Comparison of ENCODE assay signal across 10 cellular contexts in the genomic region with DNA sequence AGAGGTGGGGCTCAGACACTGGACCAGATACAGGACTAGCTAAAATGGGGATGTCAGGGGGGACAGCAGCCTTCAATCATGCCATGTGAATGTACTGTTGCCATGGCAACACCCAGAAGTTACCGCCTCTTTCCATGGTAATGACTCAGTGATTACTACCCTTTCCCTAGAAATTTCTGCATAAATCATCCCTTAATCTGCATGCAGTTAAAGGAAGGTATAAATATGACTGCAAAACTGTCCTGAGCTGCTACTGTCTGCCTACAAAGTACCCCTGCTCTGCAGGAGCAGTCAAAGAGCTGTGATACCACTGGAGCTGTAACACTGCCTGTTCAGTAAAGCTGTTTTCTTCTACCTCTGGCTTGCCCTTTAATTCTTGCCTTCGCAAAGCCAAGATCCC.
DNase-seq lines count a peak whose midpoint lies in the region; ATAC-seq and TF ChIP-seq lines count a peak whose summit lies in the region.
"Had no signal": no experiment of that assay in that cellular context is flagged by ENCODE, and none has a peak within 500 bp of the region (broad histone marks: within the 10 kb centered on the region; RNA-seq: fewer than 3 reads in every experiment).

No MANE protein-coding gene starts in this region.

- H3K27ac ChIP-seq in GM23248 (no peak overlapping the region), IMR-90 (ENCODE audit: insufficient read depth, low read length) (no peak overlapping the region), mesendoderm (ENCODE audit: low read depth, low read length) (no peak overlapping the region), RWPE1 (no peak overlapping the region)

- H3F3A ChIP-seq in GM23248 (ENCODE audit: insufficient read depth): 0 out of 2 replicates have a peak, but pooled peaks cover 4% of the 10 kb centered on the region

- no TSS peak for BruUV-seq in IMR-90 (replicated peaks; lab: Mats Ljungman, UMichigan)

- H4K20me1 ChIP-seq in GM23248 (ENCODE audit: insufficient read depth) (no peaks in the 10 kb centered on the region), IMR-90 (ENCODE audit: insufficient read depth, low read length) (peaks cover 5% of the 10 kb centered on the region; the same call in 1 of the 2 replicates)

- CTCF ChIA-PET in IMR-90 (lab: Yijun Ruan, JAX): no interaction called here
- CTCF ChIA-PET in RWPE1 (lab: Yijun Ruan, JAX): interaction anchor here (0.6 kb wide), 1 partner anchor 292 kb away, joined by 3 read pairs; no protein-coding TSS in a partner anchor

- H3K9me2 ChIP-seq in GM23248 (ENCODE audit: insufficient read depth): no peaks in the 10 kb centered on the region

- H2AK5ac ChIP-seq in IMR-90 (ENCODE audit: low read depth, low read length): no peak overlapping the region
- H2AK5ac ChIP-seq in mesendoderm (ENCODE audit: low read length): no peak overlapping the region

- H3K56ac ChIP-seq in IMR-90 (ENCODE audit: extremely low read depth, insufficient read depth, low read length): no peak overlapping the region
- H3K56ac ChIP-seq in mesendoderm (ENCODE audit: low read length): no peak overlapping the region

- H3K27ac Mint-ChIP-seq in chondrocyte (ENCODE audit: unreplicated experiment): peak overlapping the region; percentile 32

- TF ChIP-seq POLR2A in IMR-90 (IDR thresholded peaks at IDR 0.05; ENCODE audit: low read depth, low read length): no peak

- in situ Hi-C loops in GM23248 (cut with MboI): no loop called here
- in situ Hi-C loops in IMR-90 (cut with MboI; ENCODE audit: low sequenced_read_pairs): no loop called here

- H3K18ac ChIP-seq in IMR-90 (ENCODE audit: low read depth, low read length) (no peak overlapping the region), mesendoderm (ENCODE audit: low read length) (no peak overlapping the region)

- H2BK120ac ChIP-seq in IMR-90 (ENCODE audit: low read depth, low read length) (no peak overlapping the region), mesendoderm (ENCODE audit: low read depth, low read length) (no peak overlapping the region)

- no peak overlapping the region for H3K14ac ChIP-seq in IMR-90 (replicated peaks; ENCODE audit: low read depth, low read length)

- TF ChIP-seq CTCF in IMR-90 (conservative IDR thresholded peaks at IDR 0.05; ENCODE audit: low read depth, low read length) (no peak), chondrocyte (IDR thresholded peaks at IDR 0.05) (no peak), RWPE1 (conservative IDR thresholded peaks at IDR 0.05; ENCODE audit: low read depth) (no peak)

- H3K36me3 ChIP-seq in GM23248 (ENCODE audit: low read depth) (peaks cover 43% of the 10 kb centered on the region), IMR-90 (ENCODE audit: control insufficient read depth, insufficient read depth, low read length) (peaks cover 20% of the 10 kb centered on the region), mesendoderm (ENCODE audit: control insufficient read depth, insufficient read depth, low read length) (no peaks in the 10 kb centered on the region)

- H3K4me2 ChIP-seq in GM23248 (ENCODE audit: unreplicated experiment): no peak overlapping the region
- no peak overlapping the region for H3K4me2 ChIP-seq in IMR-90 (ENCODE audit: low read depth, low read length)
- H3K4me2 ChIP-seq in mesendoderm (ENCODE audit: low read length): no peak overlapping the region

- no peak overlapping the region for H3K4me3 Mint-ChIP-seq in chondrocyte (ENCODE audit: unreplicated experiment)

- H3K79me2 ChIP-seq in GM23248 (ENCODE audit: insufficient read depth) (peaks cover 22% of the 10 kb centered on the region), mesendoderm (ENCODE audit: control insufficient read depth, insufficient read depth, low read length) (no peaks in the 10 kb centered on the region)

- WGBS in GM23248 (ENCODE audit: low coverage in 1 of 2, low lambda C conversion rate in 2 of 2, missing lambda C conversion rate in 2 of 2), 2 experiments: 53 to 55% methylated on average over 2 of the region's 2 CpGs
- no CpG with 5 or more reads among the region's 2 CpGs for WGBS in IMR-90 (ENCODE audit: extremely low coverage in 2 of 2, insufficient read length in 1 of 2), 2 experiments
- no CpG with 5 or more reads among the region's 2 CpGs for WGBS in mesendoderm (ENCODE audit: extremely low coverage, insufficient coverage, low lambda C conversion rate)

- POLR2A ChIA-PET in IMR-90 (lab: Charles Lee; ENCODE audit: unreplicated experiment): interaction anchor here (0.6 kb wide), 1 partner anchor 146 kb away, joined by 5 read pairs; no protein-coding TSS in a partner anchor
- POLR2A ChIA-PET in RWPE1 (lab: Yijun Ruan, JAX; ENCODE audit: low non-redundant PET): no interaction called here

- ATAC-seq in IMR-90 (ENCODE audit: low read depth): no peak
- ATAC-seq: right cardiac atrium had no signal

- intact Hi-C loops in IMR-90 (cut with micrococcal nuclease): no loop called here

- peaks cover 23% of the 10 kb centered on the region for H3K36me3 Mint-ChIP-seq in chondrocyte (ENCODE audit: low read depth)

- H3K4ac ChIP-seq in IMR-90 (ENCODE audit: low read depth, low read length) (no peak overlapping the region), mesendoderm (ENCODE audit: low read depth, low read length) (no peak overlapping the region)

- no peak overlapping the region for H2BK15ac ChIP-seq in IMR-90 (ENCODE audit: low read depth, low read length)
- no peak overlapping the region for H2BK15ac ChIP-seq in mesendoderm (replicated peaks; ENCODE audit: low read depth)

- H3K9ac ChIP-seq in GM23248 (no peak overlapping the region), IMR-90 (ENCODE audit: low read depth, low read length) (no peak overlapping the region), mesendoderm (ENCODE audit: low read length) (no peak overlapping the region)

- no peaks in the 10 kb centered on the region for H3K9me3 Mint-ChIP-seq in chondrocyte (ENCODE audit: low read depth)

- H3K4me1 Mint-ChIP-seq in chondrocyte (ENCODE audit: low read depth): peaks cover 4% of the 10 kb centered on the region

- H3K9me3 ChIP-seq in GM23248 (ENCODE audit: low read depth) (no peaks in the 10 kb centered on the region), IMR-90 (ENCODE audit: control insufficient read depth, insufficient read depth, low read length) (no peaks in the 10 kb centered on the region)

- TF ChIP-seq RAD21 in IMR-90 (IDR thresholded peaks at IDR 0.05; ENCODE audit: low read length): no peak

- H2BK5ac ChIP-seq in IMR-90 (ENCODE audit: low read depth, low read length, poor library complexity, severe bottlenecking) (no peak overlapping the region), mesendoderm (ENCODE audit: low read length) (no peak overlapping the region)

- no peak overlapping the region for H2AFZ ChIP-seq in GM23248
- H2AFZ ChIP-seq in IMR-90 (replicated peaks; ENCODE audit: low read length, poor library complexity): no peak overlapping the region

- no peak overlapping the region for H2AK9ac ChIP-seq in IMR-90 (replicated peaks; ENCODE audit: low read depth, low read length, poor library complexity)

- H3K23ac ChIP-seq in IMR-90 (ENCODE audit: low read depth, low read length): no peak overlapping the region
- no peak overlapping the region for H3K23ac ChIP-seq in mesendoderm (ENCODE audit: low read length)

- no peaks in the 10 kb centered on the region for H3K27me3 ChIP-seq in GM23248 (replicated peaks; ENCODE audit: insufficient read depth)
- no peaks in the 10 kb centered on the region for H3K27me3 ChIP-seq in IMR-90 (ENCODE audit: control insufficient read depth, insufficient read depth, low read length)
- no peaks in the 10 kb centered on the region for H3K27me3 ChIP-seq in mesendoderm (ENCODE audit: insufficient read depth, low read length, poor library complexity)

- no peak overlapping the region for H4K91ac ChIP-seq in IMR-90 (ENCODE audit: insufficient read depth, low read depth, low read length)

- no peak overlapping the region for H2BK20ac ChIP-seq in IMR-90 (ENCODE audit: low read depth, low read length)

- H4K5ac ChIP-seq in IMR-90 (ENCODE audit: low read depth, low read length): no peak overlapping the region
- no peak overlapping the region for H4K5ac ChIP-seq in mesendoderm (ENCODE audit: low read length)

- peaks cover 15% of the 10 kb centered on the region; the same call in 1 of the 2 replicates for H3K4me1 ChIP-seq in GM23248 (ENCODE audit: insufficient read depth)
- H3K4me1 ChIP-seq in IMR-90 (ENCODE audit: control insufficient read depth, insufficient read depth, low read length): no peaks in the 10 kb centered on the region
- H3K4me1 ChIP-seq in mesendoderm (ENCODE audit: control insufficient read depth, low read depth, low read length): no peaks in the 10 kb centered on the region

- H3K27me3 Mint-ChIP-seq in chondrocyte (ENCODE audit: low read depth): no peaks in the 10 kb centered on the region

- H4K8ac ChIP-seq in IMR-90 (ENCODE audit: low read depth in 2 of 2, low read length in 2 of 2) (no peak overlapping the region), mesendoderm (ENCODE audit: low read depth, low read length) (no peak overlapping the region)

- H3K9me1 ChIP-seq in IMR-90 (ENCODE audit: insufficient read depth, low read length): peaks cover 9% of the 10 kb centered on the region

- H3K4me3 ChIP-seq in GM23248 (no peak overlapping the region), IMR-90 (ENCODE audit: insufficient read depth, low read depth, low read length) (no peak overlapping the region), mesendoderm (ENCODE audit: low read length) (no peak overlapping the region)

- dilution Hi-C loops in IMR-90 (cut with HindIII; ENCODE audit: low sequenced_read_pairs, unreplicated experiment): no loop called here

- peaks cover 4 to 24% of the 10 kb centered on the region in 2 experiments; a peak in 3 of 4 replicates for H3K79me1 ChIP-seq in IMR-90 (ENCODE audit: low read depth in 1 of 2, low read length in 2 of 2)
- no peaks in the 10 kb centered on the region for H3K79me1 ChIP-seq in mesendoderm (ENCODE audit: low read length)

- DNase-seq in GM23248 (peak; percentile 57), IMR-90 (peak; percentile 49), chondrocyte (ENCODE audit: low spot score) (no peak), mesendoderm (peak; percentile 83), NCI-H2227 treated with DMSO at 0.1 percent for 48 hours (lab: John Stamatoyannopoulos, UW) (no peak), cortex of kidney (lab: John Stamatoyannopoulos, UW) (no peak), RWPE1 (ENCODE audit: low spot score) (no peak)
- DNase-seq: NCI-H446, right cardiac atrium, T1000 had no signal

TF ChIP-seq in IMR-90, 13 proteins besides CTCF, POLR2A, EP300 and RAD21:
- no peak for TF ChIP-seq CEBPB (IDR thresholded peaks at IDR 0.05; ENCODE audit: low read depth, low read length)
- no peak for TF ChIP-seq FOS (IDR thresholded peaks at IDR 0.05; ENCODE audit: low read depth, low read length)
- TF ChIP-seq NFE2L2 (IDR thresholded peaks at IDR 0.05; ENCODE audit: low read depth, low read length): no peak
- TF ChIP-seq SMC3 (IDR thresholded peaks at IDR 0.05; ENCODE audit: low read depth, low read length): no peak
- TF ChIP-seq RFX5 (IDR thresholded peaks at IDR 0.05; ENCODE audit: low read depth, low read length): no peak

Comparison
In these comparisons a context has a peak if more than half of its experiments do, and no peak if none do; other contexts are left out.
1. DNase-seq: peak in GM23248 (single experiment), IMR-90 (single experiment) and mesendoderm (single experiment); none in chondrocyte (single experiment), NCI-H2227 treated with DMSO at 0.1 percent for 48 hours (single experiment), cortex of kidney (single experiment) and RWPE1 (single experiment).